25 cellular contexts compared by ENCODE assay signal in genomic region chr1:11399250-11399649, GRCh38.
"Had no signal": no experiment of that assay in that cellular context is flagged by ENCODE, and none has a peak within 500 bp of the region (broad histone marks: within the 10 kb centered on the region; RNA-seq: fewer than 3 reads in every experiment).

No MANE protein-coding gene starts in this region.

- FAIRE-seq: endometrium, islet of Langerhans, keratinocyte had no signal

- H3K4me1 ChIP-seq: colonic mucosa, esophagus squamous epithelium, gastrocnemius medialis, heart right ventricle, left lung, lower lobe of right lung had no signal

- DNase-seq: colonic mucosa; cortex of kidney; effector CD8-positive, alpha-beta T cell; effector memory CD8-positive, alpha-beta T cell; endodermal cell; erythroblast; esophagus squamous epithelium; foreskin fibroblast; foreskin melanocyte; gastrocnemius medialis; glutamatergic neuron; head of caudate nucleus; heart right ventricle; hippocampal formation; left cardiac atrium; left lung; left ventricle myocardium superior; lower lobe of right lung; mesenchymal stem cell; mucosa of descending colon had no signal

- H3K4me3 ChIP-seq: colonic mucosa, esophagus squamous epithelium, gastrocnemius medialis, heart right ventricle, left lung, lower lobe of right lung, mucosa of descending colon had no signal

- H3K27me3 ChIP-seq: colonic mucosa had no signal

- ATAC-seq: effector memory CD8-positive, alpha-beta T cell; esophagus mucosa; gastrocnemius medialis; heart right ventricle; left cardiac atrium; left lung; left ventricle myocardium superior; lower lobe of right lung; mucosa of descending colon had no signal

- H3K36me3 ChIP-seq: colonic mucosa, esophagus squamous epithelium, gastrocnemius medialis, heart right ventricle, left lung, lower lobe of right lung had no signal

- H3K9me3 ChIP-seq: colonic mucosa, esophagus squamous epithelium, gastrocnemius medialis, left lung, lower lobe of right lung, mucosa of descending colon had no signal

- H3K27ac ChIP-seq: colonic mucosa, epithelial cell of prostate, esophagus squamous epithelium, gastrocnemius medialis, heart right ventricle, left lung, lower lobe of right lung had no signal
